ENCODE assay signal across 1 cellular context in genomic region chr16:57203451-57203850, GRCh38.
TF ChIP-seq lines count a peak whose summit lies in the region.

No MANE protein-coding gene starts in this region.

TF ChIP-seq in IMR-90, 13 proteins besides CTCF, POLR2A, EP300 and RAD21 (continued from another document):
- TF ChIP-seq NFE2L2 (IDR thresholded peaks at IDR 0.05; ENCODE audit: low read depth, low read length) = no peak
